Comparison of ENCODE assay signal across 8 cellular contexts in genomic region chr9:107637421-107638420, GRCh38.
DNase-seq lines count a peak whose midpoint lies in the region; ATAC-seq and TF ChIP-seq lines count a peak whose summit lies in the region.

No MANE protein-coding gene starts in this region.

- peak overlapping the region; percentile 80 for H2BK120ac ChIP-seq in IMR-90 (ENCODE audit: low read depth, low read length)

- H2AK9ac ChIP-seq in IMR-90 (replicated peaks; ENCODE audit: low read depth, low read length, poor library complexity), result peak overlapping the region; percentile 84

- POLR2A ChIA-PET in IMR-90 (lab: Charles Lee; ENCODE audit: unreplicated experiment), result interaction anchor here (0.7 to 0.8 kb wide), 2 partner anchors 118 to 154 kb away, joined by 3 to 22 read pairs; no protein-coding TSS in a partner anchor

- no peak overlapping the region for H2BK15ac ChIP-seq in IMR-90 (ENCODE audit: low read depth, low read length)

- peak overlapping the region; percentile 30 for H3K18ac ChIP-seq in IMR-90 (ENCODE audit: low read depth, low read length)

- H2BK5ac ChIP-seq in IMR-90 (ENCODE audit: low read depth, low read length, poor library complexity, severe bottlenecking), result peak overlapping the region; percentile 78

- peak overlapping the region; percentile 88 for H3K4ac ChIP-seq in IMR-90 (ENCODE audit: low read depth, low read length)

- peak; percentile 91 for TF ChIP-seq POLR2A in IMR-90 (IDR thresholded peaks at IDR 0.05; ENCODE audit: low read depth, low read length)
- TF ChIP-seq POLR2A in adrenal gland (IDR thresholded peaks at IDR 0.05), result peak; percentile 97 to 98

- peaks cover 6% of the 10 kb centered on the region for H3F3A ChIP-seq in neural progenitor cell (ENCODE audit: low read depth)

- H3K23ac ChIP-seq in IMR-90 (ENCODE audit: low read depth, low read length), result peak overlapping the region; percentile 66

- ATAC-seq in IMR-90 (ENCODE audit: low read depth) (peak; percentile 90), Right ventricle myocardium superior (ENCODE audit: poor library complexity) (peak; percentile 95), GM18519 (IDR thresholded peaks at IDR 0.05; ENCODE audit: low FRiP score, unreplicated experiment) (no peak), GM21619 (IDR thresholded peaks at IDR 0.05; ENCODE audit: unreplicated experiment) (no peak), GM21423 (IDR thresholded peaks at IDR 0.05; ENCODE audit: unreplicated experiment) (no peak)

- dilution Hi-C loops in IMR-90 (cut with HindIII; ENCODE audit: low sequenced_read_pairs, unreplicated experiment), result no loop called here

- H3K27ac ChIP-seq in IMR-90 (ENCODE audit: insufficient read depth, low read length), result peak overlapping the region; percentile 77
- H3K27ac ChIP-seq in adrenal gland, result peak overlapping the region; percentile 71 to 100 (median 98)
- H3K27ac ChIP-seq in neural progenitor cell, result no peak overlapping the region

- H4K8ac ChIP-seq in IMR-90 (ENCODE audit: low read depth in 2 of 2, low read length in 2 of 2), result peak overlapping the region; percentile 51 to 78

- TF ChIP-seq CTCF in IMR-90 (conservative IDR thresholded peaks at IDR 0.05; ENCODE audit: low read depth, low read length), result peak; percentile 28; the same call in 1 of the 2 replicates
- TF ChIP-seq CTCF in adrenal gland (IDR thresholded peaks at IDR 0.05), result peak; percentile 10 to 62 (median 46)
- TF ChIP-seq CTCF in neural progenitor cell (IDR thresholded peaks at IDR 0.05), result no peak

- peak overlapping the region; percentile 77 for H3K14ac ChIP-seq in IMR-90 (replicated peaks; ENCODE audit: low read depth, low read length)

- BruUV-seq in IMR-90 (replicated peaks; lab: Mats Ljungman, UMichigan), result no TSS peak

- H3K4me3 ChIP-seq in IMR-90 (ENCODE audit: insufficient read depth, low read depth, low read length) (peak overlapping the region; percentile 37), adrenal gland (peak overlapping the region in 2 of 4 donors; percentile 38 to 64), neural progenitor cell (peak overlapping the region; percentile 42)

- DNase-seq in EH (ENCODE audit: low read depth) (peak; percentile 98), IMR-90 (peak; percentile 98), adrenal gland (peak; percentile 91 to 98 (median 97)), Right ventricle myocardium superior (peak; percentile 92), neural progenitor cell (ENCODE audit: low spot score) (peak; percentile 65)

- H3K56ac ChIP-seq in IMR-90 (ENCODE audit: extremely low read depth, insufficient read depth, low read length), result peak overlapping the region; percentile 7; the same call in 1 of the 2 replicates

- peak overlapping the region; percentile 33 for H4K5ac ChIP-seq in IMR-90 (ENCODE audit: low read depth, low read length)

- H3K79me1 ChIP-seq in IMR-90 (ENCODE audit: low read depth in 1 of 2, low read length in 2 of 2), result no peaks in the 10 kb centered on the region

- no peaks in the 10 kb centered on the region for H3K36me3 Mint-ChIP-seq in neural progenitor cell

- peak overlapping the region; percentile 81 for H3K4me3 Mint-ChIP-seq in neural progenitor cell

- WGBS in IMR-90 (ENCODE audit: extremely low coverage in 2 of 2, insufficient read length in 1 of 2), 2 experiments, result 6% methylated on average over 19 of the region's 67 CpGs; no CpG with 5 or more reads in 1 of the 2 experiments
- WGBS in adrenal gland, 4 donors, result 1 to 3% (median 2%) methylated on average over 33 to 67 of the region's 67 CpGs

- H3K27me3 ChIP-seq in IMR-90 (ENCODE audit: control insufficient read depth, insufficient read depth, low read length) (no peaks in the 10 kb centered on the region), adrenal gland (no peaks in the 10 kb centered on the region), neural progenitor cell (peaks cover 42% of the 10 kb centered on the region)

- H4K20me1 ChIP-seq in IMR-90 (ENCODE audit: insufficient read depth, low read length) (no peaks in the 10 kb centered on the region), neural progenitor cell (ENCODE audit: low read depth) (no peaks in the 10 kb centered on the region)

- peaks cover 20% of the 10 kb centered on the region for H3K27me3 Mint-ChIP-seq in neural progenitor cell (ENCODE audit: insufficient read depth, low read depth)

- peak overlapping the region; percentile 71; the same call in 1 of the 2 replicates for H2AK5ac ChIP-seq in IMR-90 (ENCODE audit: low read depth, low read length)

- H3K9me3 ChIP-seq in IMR-90 (ENCODE audit: control insufficient read depth, insufficient read depth, low read length), result no peaks in the 10 kb centered on the region
- H3K9me3 ChIP-seq in adrenal gland (replicated peaks in 1 of 3), result no peaks in the 10 kb centered on the region
- H3K9me3 ChIP-seq in neural progenitor cell (ENCODE audit: low read depth), result no peaks in the 10 kb centered on the region

- H3K36me3 ChIP-seq in IMR-90 (ENCODE audit: control insufficient read depth, insufficient read depth, low read length), result no peaks in the 10 kb centered on the region
- H3K36me3 ChIP-seq in adrenal gland (replicated peaks in 1 of 2), result no peaks in the 10 kb centered on the region
- no peaks in the 10 kb centered on the region for H3K36me3 ChIP-seq in neural progenitor cell

- no peaks in the 10 kb centered on the region for H3K79me2 ChIP-seq in neural progenitor cell (ENCODE audit: low read depth)

- H4K91ac ChIP-seq in IMR-90 (ENCODE audit: insufficient read depth, low read depth, low read length), result peak overlapping the region; percentile 42

- H2AFZ ChIP-seq in IMR-90 (replicated peaks; ENCODE audit: low read length, poor library complexity) (peak overlapping the region; percentile 90), neural progenitor cell (replicated peaks) (peak overlapping the region; percentile 84)

- CTCF ChIA-PET in IMR-90 (lab: Yijun Ruan, JAX), result no interaction called here

- peaks cover 10% of the 10 kb centered on the region for H3K4me1 ChIP-seq in IMR-90 (ENCODE audit: control insufficient read depth, insufficient read depth, low read length)
- peaks cover 0 to 16% of the 10 kb centered on the region in 2 donors for H3K4me1 ChIP-seq in adrenal gland (replicated peaks in 1 of 2)
- peaks cover 6% of the 10 kb centered on the region for H3K4me1 ChIP-seq in neural progenitor cell

- H2BK20ac ChIP-seq in IMR-90 (ENCODE audit: low read depth, low read length), result peak overlapping the region; percentile 57; the same call in 1 of the 2 replicates

- H3K4me1 Mint-ChIP-seq in neural progenitor cell, result peaks cover 38% of the 10 kb centered on the region

- H3K9me1 ChIP-seq in IMR-90 (ENCODE audit: insufficient read depth, low read length), result peaks cover 14% of the 10 kb centered on the region; the same call in 1 of the 2 replicates

- intact Hi-C loops in IMR-90 (cut with micrococcal nuclease), result loop anchor here (1.0 to 5.0 kb wide), 10 partner anchors 70 to 928 kb away; no protein-coding TSS in a partner anchor
- intact Hi-C loops in adrenal gland (cut with DNase I), result loop anchor here in 1 of 2 donors (10.0 kb wide), 1 partner anchor 153 kb away; the partner anchor contains the start of gene KLF4
- intact Hi-C loops in Right ventricle myocardium superior (cut with DNase I), result loop anchor here (5.0 kb wide), 1 partner anchor 150 kb away; the partner anchor contains the start of gene KLF4

- TF ChIP-seq RAD21 in IMR-90 (IDR thresholded peaks at IDR 0.05; ENCODE audit: low read length), result peak; percentile 34

- H3K9me3 Mint-ChIP-seq in neural progenitor cell, result no peaks in the 10 kb centered on the region

- H3K27ac Mint-ChIP-seq in neural progenitor cell, result no peak overlapping the region

- in situ Hi-C loops in IMR-90 (cut with MboI; ENCODE audit: low sequenced_read_pairs), result loop anchor here (10.0 kb wide), 1 partner anchor 637 kb away; no protein-coding TSS in a partner anchor

- H3K9ac ChIP-seq in IMR-90 (ENCODE audit: low read depth, low read length), result peak overlapping the region; percentile 54
- no peak overlapping the region for H3K9ac ChIP-seq in neural progenitor cell

- peak overlapping the region; percentile 44 for H3K4me2 ChIP-seq in IMR-90 (ENCODE audit: low read depth, low read length)
- H3K4me2 ChIP-seq in neural progenitor cell, result peak overlapping the region; percentile 69

TF ChIP-seq in IMR-90, 13 proteins besides CTCF, POLR2A, EP300 and RAD21:
- peak; percentile 81 for TF ChIP-seq BHLHE40 (IDR thresholded peaks at IDR 0.05; ENCODE audit: low read depth, low read length)
- peak; percentile 17; the same call in 1 of the 2 replicates for TF ChIP-seq SMC3 (IDR thresholded peaks at IDR 0.05; ENCODE audit: low read depth, low read length)
- peak; percentile 63 for TF ChIP-seq CEBPB (IDR thresholded peaks at IDR 0.05; ENCODE audit: low read depth, low read length)
- TF ChIP-seq RCOR1 (IDR thresholded peaks at IDR 0.05; ENCODE audit: insufficient replicate concordance, low read length), result peak; percentile 19
- TF ChIP-seq MAFK (IDR thresholded peaks at IDR 0.05; ENCODE audit: low read depth, low read length), result no peak
- TF ChIP-seq CHD1 (IDR thresholded peaks at IDR 0.05; ENCODE audit: low read depth, low read length), result peak; percentile 15; the same call in 1 of the 2 replicates
- 0 out of 2 replicates have a peak, but pooled peaks have one; percentile 1 for TF ChIP-seq NFE2L2 (IDR thresholded peaks at IDR 0.05; ENCODE audit: low read depth, low read length)
- peak; percentile 46; the same call in 1 of the 2 replicates for TF ChIP-seq MXI1 (IDR thresholded peaks at IDR 0.05; ENCODE audit: borderline replicate concordance, low read depth, low read length)
- TF ChIP-seq USF2 (IDR thresholded peaks at IDR 0.05; ENCODE audit: low read depth, low read length), result peak; percentile 87
- no peak for TF ChIP-seq RFX5 (IDR thresholded peaks at IDR 0.05; ENCODE audit: low read depth, low read length)
- 0 out of 2 replicates have a peak, but pooled peaks have one; percentile 15 for TF ChIP-seq FOS (IDR thresholded peaks at IDR 0.05; ENCODE audit: low read depth, low read length)
- TF ChIP-seq ELK1 (IDR thresholded peaks at IDR 0.05; ENCODE audit: borderline replicate concordance, low read depth, low read length), result no peak

Comparison
In these comparisons a context has a peak if more than half of its experiments do, and no peak if none do; other contexts are left out.
1. ATAC-seq: peak in IMR-90 (single experiment) and Right ventricle myocardium superior (single experiment); none in GM18519 (single experiment), GM21619 (single experiment) and GM21423 (single experiment).
2. Peak in every context shown above with its lines, with median percentiles within 50 percentile points of each other: DNase-seq.